In genomic region chr18:77733292-77733903, GRCh38 we compare ENCODE assay signal across 21 cellular contexts.
"Had no signal": no experiment of that assay in that cellular context is flagged by ENCODE, and none has a peak within 500 bp of the region (broad histone marks: within the 10 kb centered on the region; RNA-seq: fewer than 3 reads in every experiment).

No MANE protein-coding gene starts in this region.

- H3K4me1 ChIP-seq: ascending aorta, breast epithelium, left lung, tibial nerve, vagina had no signal

- H3K27ac ChIP-seq: ascending aorta, breast epithelium, epithelial cell of prostate, left lung, tibial nerve, vagina had no signal

- H3K27me3 Mint-ChIP-seq: dendritic cell treated with granulocyte-macrophage colony-stimulating factor and Interleukin-4, amounts not matched to agents 40 ng/mL and 50 ng/mL, for 4 days had no signal

- H3K27me3 ChIP-seq: ascending aorta, tibial nerve, vagina had no signal

- H3K27ac Mint-ChIP-seq: activated naive CD4-positive, alpha-beta T cell treated with anti-CD3 and anti-CD28 coated beads, Interleukin-2, amount 10 ng/mL, durations not matched to agents 7 days and 5 days; dendritic cell treated with granulocyte-macrophage colony-stimulating factor and Interleukin-4, amounts not matched to agents 40 ng/mL and 50 ng/mL, for 4 days; effector memory CD8-positive, alpha-beta T cell; naive thymus-derived CD4-positive, alpha-beta T cell; stimulated activated naive B cell treated with anti-CD40 and anti-IgM and Interleukin-4, amounts not matched to agents 10 μg/mL and 1 μg/mL and 100 μg/mL, for 72 hours had no signal

- ATAC-seq: effector memory CD8-positive, alpha-beta T cell; left lung; mucosa of descending colon; naive thymus-derived CD4-positive, alpha-beta T cell; stimulated activated naive B cell treated with anti-CD40 and anti-IgM and Interleukin-4, amounts not matched to agents 10 μg/mL and 1 μg/mL and 100 μg/mL, for 72 hours had no signal

- H3K36me3 Mint-ChIP-seq: activated naive CD4-positive, alpha-beta T cell treated with anti-CD3 and anti-CD28 coated beads, Interleukin-2, amount 10 ng/mL, durations not matched to agents 7 days and 5 days; naive thymus-derived CD4-positive, alpha-beta T cell; stimulated activated naive B cell treated with anti-CD40 and anti-IgM and Interleukin-4, amounts not matched to agents 10 μg/mL and 1 μg/mL and 100 μg/mL, for 72 hours had no signal

- H3K4me3 Mint-ChIP-seq: activated naive CD4-positive, alpha-beta T cell treated with anti-CD3 and anti-CD28 coated beads, Interleukin-2, amount 10 ng/mL, durations not matched to agents 7 days and 5 days; dendritic cell treated with granulocyte-macrophage colony-stimulating factor and Interleukin-4, amounts not matched to agents 40 ng/mL and 50 ng/mL, for 4 days; effector memory CD8-positive, alpha-beta T cell; naive thymus-derived CD4-positive, alpha-beta T cell; stimulated activated naive B cell treated with anti-CD40 and anti-IgM and Interleukin-4, amounts not matched to agents 10 μg/mL and 1 μg/mL and 100 μg/mL, for 72 hours had no signal

- FAIRE-seq: kidney had no signal

- H3K36me3 ChIP-seq: ascending aorta, breast epithelium, left lung, tibial nerve, vagina had no signal

- H3K9me3 ChIP-seq: ascending aorta, breast epithelium, left lung, mucosa of descending colon, tibial nerve, vagina had no signal

- H3K9me3 Mint-ChIP-seq: activated naive CD4-positive, alpha-beta T cell treated with anti-CD3 and anti-CD28 coated beads, Interleukin-2, amount 10 ng/mL, durations not matched to agents 7 days and 5 days; dendritic cell treated with granulocyte-macrophage colony-stimulating factor and Interleukin-4, amounts not matched to agents 40 ng/mL and 50 ng/mL, for 4 days; effector memory CD8-positive, alpha-beta T cell; stimulated activated naive B cell treated with anti-CD40 and anti-IgM and Interleukin-4, amounts not matched to agents 10 μg/mL and 1 μg/mL and 100 μg/mL, for 72 hours had no signal

- H3K4me1 Mint-ChIP-seq: activated naive CD4-positive, alpha-beta T cell treated with anti-CD3 and anti-CD28 coated beads, Interleukin-2, amount 10 ng/mL, durations not matched to agents 7 days and 5 days; naive thymus-derived CD4-positive, alpha-beta T cell; stimulated activated naive B cell treated with anti-CD40 and anti-IgM and Interleukin-4, amounts not matched to agents 10 μg/mL and 1 μg/mL and 100 μg/mL, for 72 hours had no signal

- DNase-seq: activated CD4-positive, alpha-beta T cell treated with anti-CD3 and anti-CD28 coated beads for 1 hour; activated CD4-positive, alpha-beta T cell treated with anti-CD3 and anti-CD28 coated beads, Interleukin-2, amount 50 U/mL, for 48 hours; activated naive CD4-positive, alpha-beta T cell treated with anti-CD3 and anti-CD28 coated beads, Interleukin-2, amount 10 ng/mL, durations not matched to agents 7 days and 5 days; cerebellar nuclear complex; effector memory CD8-positive, alpha-beta T cell; foreskin melanocyte; head of caudate nucleus; kidney; left lung; mammary epithelial cell; mucosa of descending colon; naive thymus-derived CD4-positive, alpha-beta T cell; stimulated activated CD4-positive, alpha-beta T cell treated with anti-CD3 and anti-CD28 coated beads, Interleukin-2, amount 100 ng/mL, for 48 hours; stimulated activated naive B cell treated with anti-CD40 and anti-IgM and Interleukin-4, amounts not matched to agents 10 μg/mL and 1 μg/mL and 100 μg/mL, for 72 hours; T1000 had no signal

- H3K4me3 ChIP-seq: ascending aorta, breast epithelium, left lung, mucosa of descending colon, tibial nerve, vagina had no signal
